Comparison of ENCODE assay signal across 8 cellular contexts in genomic region chr6:136792945-136793289, GRCh38. TPM values are rescaled to one million over a fixed set of nuclear protein-coding genes. Genes with fewer than 3 reads are reported as not detected.
DNase-seq lines count a peak whose midpoint lies in the region; ATAC-seq and TF ChIP-seq lines count a peak whose summit lies in the region.

No MANE protein-coding gene starts in this region.

- TF ChIP-seq CTCF in GM10248 (IDR thresholded peaks at IDR 0.05; ENCODE audit: control extremely low read depth, extremely low read depth, low read depth, missing control alignments) (peak; percentile 93), HFFc6 (IDR thresholded peaks at IDR 0.05) (peak; percentile 86), type B pancreatic cell (conservative IDR thresholded peaks at IDR 0.05) (peak; percentile 78)

- peak overlapping the region; percentile 53 for H3K18ac ChIP-seq in trophoblast cell (ENCODE audit: low read length)

- intact Hi-C loops in Right ventricle myocardium superior (cut with DNase I) = loop anchor here (2.0 to 5.0 kb wide), 2 partner anchors 148 to 211 kb away; no protein-coding TSS in a partner anchor

- H3K27me3 Mint-ChIP-seq in HFFc6 (ENCODE audit: insufficient read depth) (peaks cover 3% of the 10 kb centered on the region; the same call in 1 of the 2 replicates), type B pancreatic cell (peaks cover 31% of the 10 kb centered on the region)
- no peaks in the 10 kb centered on the region for H3K27me3 Mint-ChIP-seq in activated naive CD8-positive, alpha-beta T cell treated with anti-CD3 and anti-CD28 coated beads for 36 hours

- H3K4me1 Mint-ChIP-seq in HFFc6 (ENCODE audit: low read depth) (peaks cover 36% of the 10 kb centered on the region), type B pancreatic cell (ENCODE audit: unreplicated experiment) (peaks cover 5% of the 10 kb centered on the region)
- peaks cover 30% of the 10 kb centered on the region for H3K4me1 Mint-ChIP-seq in activated naive CD8-positive, alpha-beta T cell treated with anti-CD3 and anti-CD28 coated beads for 36 hours

- H4K91ac ChIP-seq in trophoblast cell (ENCODE audit: low read depth, low read length) = peak overlapping the region; percentile 69

- DNase-seq in GM10248 (ENCODE audit: extremely low spot score) (peak; percentile 80), HFFc6 (peak; percentile 84), NAMALWA (ENCODE audit: low spot score) (peak; percentile 95), SKM-1 (lab: John Stamatoyannopoulos, UW; ENCODE audit: unreplicated experiment) (peak; percentile 85), Right ventricle myocardium superior (peak; percentile 96), trophoblast cell (peak; percentile 85 to 94), type B pancreatic cell (ENCODE audit: extremely low spot score, unreplicated experiment) (peak; percentile 90)
- peak; percentile 94 for DNase-seq in activated naive CD8-positive, alpha-beta T cell treated with anti-CD3 and anti-CD28 coated beads for 36 hours

- peak overlapping the region; percentile 68 for H3K4me2 ChIP-seq in trophoblast cell (ENCODE audit: low read length)

- H3K79me2 ChIP-seq in trophoblast cell (ENCODE audit: control insufficient read depth, insufficient read depth, low read length, poor library complexity) = peaks cover 3% of the 10 kb centered on the region

- peak overlapping the region; percentile 94 for H3K27ac Mint-ChIP-seq in HFFc6
- peak overlapping the region; percentile 96 for H3K27ac Mint-ChIP-seq in activated naive CD8-positive, alpha-beta T cell treated with anti-CD3 and anti-CD28 coated beads for 36 hours
- H3K27ac Mint-ChIP-seq in type B pancreatic cell = peak overlapping the region; percentile 88

- H3K4me3 ChIP-seq in trophoblast cell (ENCODE audit: low read depth, low read length) = peak overlapping the region; percentile 80

- peak overlapping the region; percentile 55 for H2BK12ac ChIP-seq in trophoblast cell (ENCODE audit: low read length)

- peak overlapping the region; percentile 55 for H4K12ac ChIP-seq in trophoblast cell (ENCODE audit: low read depth, low read length)

- H3K27ac ChIP-seq in trophoblast cell (ENCODE audit: low read depth, low read length) = no peak overlapping the region

- H3K14ac ChIP-seq in trophoblast cell (ENCODE audit: low read length) = peak overlapping the region; percentile 88

- no peak overlapping the region for H3K9ac ChIP-seq in trophoblast cell (ENCODE audit: low read length)

- H2AK5ac ChIP-seq in trophoblast cell (ENCODE audit: low read length) = no peak overlapping the region

- no peaks in the 10 kb centered on the region for H3K27me3 ChIP-seq in trophoblast cell (ENCODE audit: insufficient read depth, low read length)

- H4K8ac ChIP-seq in trophoblast cell (ENCODE audit: low read depth, low read length) = peak overlapping the region; percentile 75

- peaks cover 0 to 7% of the 10 kb centered on the region in 2 experiments for H3K4me1 ChIP-seq in trophoblast cell (ENCODE audit: control insufficient read depth in 1 of 2, insufficient read depth in 2 of 2, low read length in 2 of 2)

- CTCF ChIA-PET in GM10248 (lab: Yijun Ruan, JAX) = interaction anchor here (0.7 to 9.6 kb wide), 70 partner anchors 9 to 503 kb away, joined by 3 to 348 read pairs (median 8); partner anchors contain the start of genes BCLAF1, PEX7 and SLC35D3

- no peaks in the 10 kb centered on the region for H3K36me3 ChIP-seq in trophoblast cell (ENCODE audit: control insufficient read depth in 1 of 2, insufficient read depth in 2 of 2, low read length in 2 of 2)

- H3K4ac ChIP-seq in trophoblast cell (ENCODE audit: low read depth, low read length) = peak overlapping the region; percentile 6

- POLR2A ChIA-PET in GM10248 (lab: Yijun Ruan, JAX) = interaction anchor here (0.7 to 1.6 kb wide), 7 partner anchors 22 to 505 kb away, joined by 3 to 13 read pairs (median 5); no protein-coding TSS in a partner anchor

- H3K36me3 Mint-ChIP-seq in HFFc6 (ENCODE audit: low read depth) = peaks cover 10% of the 10 kb centered on the region
- H3K36me3 Mint-ChIP-seq in activated naive CD8-positive, alpha-beta T cell treated with anti-CD3 and anti-CD28 coated beads for 36 hours = peaks cover 7% of the 10 kb centered on the region
- H3K36me3 Mint-ChIP-seq in type B pancreatic cell = no peaks in the 10 kb centered on the region

- H2AFZ ChIP-seq in trophoblast cell (ENCODE audit: insufficient read depth, low read length, poor library complexity) = peak overlapping the region; percentile 24

- H3K9me3 Mint-ChIP-seq in HFFc6 (no peaks in the 10 kb centered on the region), type B pancreatic cell (peaks cover 6% of the 10 kb centered on the region)
- no peaks in the 10 kb centered on the region for H3K9me3 Mint-ChIP-seq in activated naive CD8-positive, alpha-beta T cell treated with anti-CD3 and anti-CD28 coated beads for 36 hours

- H3K79me1 ChIP-seq in trophoblast cell (ENCODE audit: low read length) = peaks cover 4% of the 10 kb centered on the region

- H3K4me3 Mint-ChIP-seq in HFFc6 (peak overlapping the region; percentile 95), type B pancreatic cell (peak overlapping the region; percentile 94)
- H3K4me3 Mint-ChIP-seq in activated naive CD8-positive, alpha-beta T cell treated with anti-CD3 and anti-CD28 coated beads for 36 hours = peak overlapping the region; percentile 88

- ATAC-seq in Right ventricle myocardium superior (ENCODE audit: poor library complexity) = peak; percentile 90

- no peaks in the 10 kb centered on the region for H3K9me3 ChIP-seq in trophoblast cell (ENCODE audit: insufficient read depth, low read depth, low read length)

- H3K23ac ChIP-seq in trophoblast cell (ENCODE audit: low read length) = no peak overlapping the region

- peak overlapping the region; percentile 63 for H2BK5ac ChIP-seq in trophoblast cell (ENCODE audit: low read depth, low read length, poor library complexity)

- WGBS in trophoblast cell (ENCODE audit: extremely low coverage, insufficient coverage, insufficient read length) = no CpG with 5 or more reads among the region's 29 CpGs

- peak overlapping the region; percentile 60 for H2BK120ac ChIP-seq in trophoblast cell (ENCODE audit: insufficient read depth, low read length, poor library complexity)

RNA-seq across cellular contexts. Expression of gene MAP3K5, which starts 0.6 kb away (rescaled TPM):
- 10 to 100 TPM; 11.9 to 22.2 (median 19.1) TPM for total RNA-seq in HFFc6 (2021; fragmentation: NEBNext Ultra II Directional; extraction: Animal tissue kit (Norgen Biotek cat#: 25700))
- 1 to 10 TPM; 3.5 to 3.9 TPM for total RNA-seq in activated naive CD8-positive, alpha-beta T cell treated with anti-CD3 and anti-CD28 coated beads for 36 hours
- 39.9 TPM for total RNA-seq in Right ventricle myocardium superior
- 1.2 and 1.3 TPM in 2 replicates for polyA plus RNA-seq in trophoblast cell (2013)
- total RNA-seq in type B pancreatic cell (ENCODE audit: low replicate concordance) = 4.7 and 9.9 TPM in 2 replicates

RNA-seq across cellular contexts. Expression of gene PEX7, which starts 29.5 kb away (rescaled TPM):
- 1 to 10 TPM; 6.4 to 7.6 (median 7.3) TPM for total RNA-seq in HFFc6 (2021; fragmentation: NEBNext Ultra II Directional; extraction: Animal tissue kit (Norgen Biotek cat#: 25700))
- 1 to 10 TPM; 4.7 to 6.1 TPM for total RNA-seq in activated naive CD8-positive, alpha-beta T cell treated with anti-CD3 and anti-CD28 coated beads for 36 hours
- total RNA-seq in Right ventricle myocardium superior (12.0 TPM), type B pancreatic cell (ENCODE audit: low replicate concordance) (5.4 and 7.1 TPM in 2 replicates)
- polyA plus RNA-seq in trophoblast cell (2013) = 4.0 and 5.0 TPM in 2 replicates
